Comparison of ENCODE assay signal across 8 cellular contexts in the genomic region with DNA sequence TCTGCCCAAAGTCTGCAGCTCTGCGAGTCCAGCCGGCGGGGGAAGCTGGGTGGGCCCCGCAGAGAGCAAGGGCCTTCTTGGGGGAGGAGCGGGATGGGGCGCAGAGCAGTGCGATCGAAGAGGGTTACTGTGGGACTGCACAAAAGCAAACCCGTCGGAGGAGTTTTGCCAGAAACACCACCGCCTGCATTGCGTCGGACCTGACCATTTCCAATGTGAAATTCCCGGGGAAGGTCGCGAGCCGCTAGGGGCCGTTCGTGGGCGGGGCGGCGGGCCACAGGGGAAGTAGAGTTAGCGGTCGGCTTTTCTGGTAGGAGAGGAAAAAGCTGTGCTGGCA. TPM values are rescaled to one million over a fixed set of nuclear protein-coding genes. Genes with fewer than 3 reads are reported as not detected.
DNase-seq lines count a peak whose midpoint lies in the region; ATAC-seq and TF ChIP-seq lines count a peak whose summit lies in the region.
"Had no signal": no experiment of that assay in that cellular context is flagged by ENCODE, and none has a peak within 500 bp of the region (broad histone marks: within the 10 kb centered on the region; RNA-seq: fewer than 3 reads in every experiment).

No MANE protein-coding gene starts in this region.

- in situ Hi-C loops in GM13977 (cut with MboI; ENCODE audit: low pct_unique_long_range_greater_than_20kb, low sequenced_read_pairs, unreplicated experiment), result no loop called here

- intact Hi-C loops in right cardiac atrium (cut with DNase I), result no loop called here

- peaks cover 2% of the 10 kb centered on the region for H3K27me3 ChIP-seq in right cardiac atrium (ENCODE audit: control insufficient read depth, insufficient read depth)
- H3K27me3 ChIP-seq in skeletal muscle tissue (ENCODE audit: control insufficient read depth in 3 of 3, insufficient read depth in 3 of 3, low read length in 3 of 3), result peaks cover 61 to 64% (median 64%) of the 10 kb centered on the region in 3 donors

- WGBS in right cardiac atrium, result under 1% methylated on average over 24 of the region's 24 CpGs

- H3K36me3 ChIP-seq in skeletal muscle tissue (ENCODE audit: control insufficient read depth in 3 of 3, insufficient read depth in 3 of 3, low read length in 3 of 3), result no peaks in the 10 kb centered on the region

- H3K9me3 ChIP-seq in right cardiac atrium (ENCODE audit: control insufficient read depth, low read length) (no peaks in the 10 kb centered on the region), skeletal muscle tissue (ENCODE audit: control insufficient read depth in 3 of 3, low read length in 3 of 3) (peaks cover 0 to 3% (median 2%) of the 10 kb centered on the region in 3 donors)

- no peak for TF ChIP-seq CTCF in GM13977 (IDR thresholded peaks at IDR 0.05; ENCODE audit: extremely low read depth, insufficient read depth, missing control alignments)

- H3K4me1 ChIP-seq in right cardiac atrium (ENCODE audit: control insufficient read depth, insufficient read depth, low read length), result peaks cover 2% of the 10 kb centered on the region
- peaks cover 18 to 22% (median 19%) of the 10 kb centered on the region in 3 donors for H3K4me1 ChIP-seq in skeletal muscle tissue (ENCODE audit: control insufficient read depth in 3 of 3, insufficient read depth in 3 of 3, low read length in 3 of 3)

- H3K27ac ChIP-seq in right cardiac atrium (ENCODE audit: low read length) (no peak overlapping the region), skeletal muscle tissue (ENCODE audit: low read depth, low read length) (no peak overlapping the region)

- H3K4me3 ChIP-seq in right cardiac atrium (ENCODE audit: low read length) (peak overlapping the region; percentile 57), skeletal muscle tissue (ENCODE audit: low read length in 3 of 3) (peak overlapping the region; percentile 23 to 70 (median 60))

- DNase-seq in GM13977 (ENCODE audit: low spot score) (peak; percentile 34), right cardiac atrium (peak in 2 of 3 donors; percentile 15 to 41), cerebellar cortex (ENCODE audit: low spot score) (no peak)
- DNase-seq: activated gamma-delta T cell had no signal

- ATAC-seq in SK-N-SH treated with all-trans-retinoic acid at 6 μM for 48 hours (peak; percentile 18; the same call in 2 of the 3 replicates), right cardiac atrium (peak; percentile 10 to 15), GM18520 (IDR thresholded peaks at IDR 0.05; ENCODE audit: unreplicated experiment) (no peak), HG03442 (IDR thresholded peaks at IDR 0.05; ENCODE audit: unreplicated experiment) (no peak)

- no peak overlapping the region for H3K9ac ChIP-seq in skeletal muscle tissue (ENCODE audit: low read depth in 1 of 3, low read length in 3 of 3)

TF ChIP-seq in SK-N-SH treated with all-trans-retinoic acid at 6 μM for 48 hours, 23 proteins besides CTCF, POLR2A, EP300 and RAD21:
- no peak for TF ChIP-seq SNAI2 (CRISPR knock-in tag; IDR thresholded peaks at IDR 0.05)
- TF ChIP-seq CSDC2 (CRISPR knock-in tag; IDR thresholded peaks at IDR 0.05), result no peak
- TF ChIP-seq TOX (CRISPR knock-in tag; IDR thresholded peaks at IDR 0.05; ENCODE audit: borderline replicate concordance), result no peak
- TF ChIP-seq, protein P1, sequence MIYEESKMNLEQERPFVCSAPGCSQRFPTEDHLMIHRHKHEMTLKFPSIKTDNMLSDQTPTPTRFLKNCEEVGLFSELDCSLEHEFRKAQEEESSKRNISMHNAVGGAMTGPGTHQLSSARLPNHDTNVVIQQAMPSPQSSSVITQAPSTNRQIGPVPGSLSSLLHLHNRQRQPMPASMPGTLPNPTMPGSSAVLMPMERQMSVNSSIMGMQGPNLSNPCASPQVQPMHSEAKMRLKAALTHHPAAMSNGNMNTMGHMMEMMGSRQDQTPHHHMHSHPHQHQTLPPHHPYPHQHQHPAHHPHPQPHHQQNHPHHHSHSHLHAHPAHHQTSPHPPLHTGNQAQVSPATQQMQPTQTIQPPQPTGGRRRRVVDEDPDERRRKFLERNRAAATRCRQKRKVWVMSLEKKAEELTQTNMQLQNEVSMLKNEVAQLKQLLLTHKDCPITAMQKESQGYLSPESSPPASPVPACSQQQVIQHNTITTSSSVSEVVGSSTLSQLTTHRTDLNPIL (CRISPR knock-in tag; IDR thresholded peaks at IDR 0.05; ENCODE audit: low read depth), result no peak
- TF ChIP-seq, protein P2, sequence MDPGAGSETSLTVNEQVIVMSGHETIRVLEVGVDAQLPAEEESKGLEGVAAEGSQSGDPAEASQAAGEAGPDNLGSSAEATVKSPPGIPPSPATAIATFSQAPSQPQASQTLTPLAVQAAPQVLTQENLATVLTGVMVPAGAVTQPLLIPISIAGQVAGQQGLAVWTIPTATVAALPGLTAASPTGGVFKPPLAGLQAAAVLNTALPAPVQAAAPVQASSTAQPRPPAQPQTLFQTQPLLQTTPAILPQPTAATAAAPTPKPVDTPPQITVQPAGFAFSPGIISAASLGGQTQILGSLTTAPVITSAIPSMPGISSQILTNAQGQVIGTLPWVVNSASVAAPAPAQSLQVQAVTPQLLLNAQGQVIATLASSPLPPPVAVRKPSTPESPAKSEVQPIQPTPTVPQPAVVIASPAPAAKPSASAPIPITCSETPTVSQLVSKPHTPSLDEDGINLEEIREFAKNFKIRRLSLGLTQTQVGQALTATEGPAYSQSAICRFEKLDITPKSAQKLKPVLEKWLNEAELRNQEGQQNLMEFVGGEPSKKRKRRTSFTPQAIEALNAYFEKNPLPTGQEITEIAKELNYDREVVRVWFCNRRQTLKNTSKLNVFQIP (CRISPR knock-in tag; IDR thresholded peaks at IDR 0.05; ENCODE audit: borderline replicate concordance, low read depth), result no peak
- no peak for TF ChIP-seq ZNF8 (CRISPR knock-in tag; IDR thresholded peaks at IDR 0.05)
- TF ChIP-seq, protein P3, sequence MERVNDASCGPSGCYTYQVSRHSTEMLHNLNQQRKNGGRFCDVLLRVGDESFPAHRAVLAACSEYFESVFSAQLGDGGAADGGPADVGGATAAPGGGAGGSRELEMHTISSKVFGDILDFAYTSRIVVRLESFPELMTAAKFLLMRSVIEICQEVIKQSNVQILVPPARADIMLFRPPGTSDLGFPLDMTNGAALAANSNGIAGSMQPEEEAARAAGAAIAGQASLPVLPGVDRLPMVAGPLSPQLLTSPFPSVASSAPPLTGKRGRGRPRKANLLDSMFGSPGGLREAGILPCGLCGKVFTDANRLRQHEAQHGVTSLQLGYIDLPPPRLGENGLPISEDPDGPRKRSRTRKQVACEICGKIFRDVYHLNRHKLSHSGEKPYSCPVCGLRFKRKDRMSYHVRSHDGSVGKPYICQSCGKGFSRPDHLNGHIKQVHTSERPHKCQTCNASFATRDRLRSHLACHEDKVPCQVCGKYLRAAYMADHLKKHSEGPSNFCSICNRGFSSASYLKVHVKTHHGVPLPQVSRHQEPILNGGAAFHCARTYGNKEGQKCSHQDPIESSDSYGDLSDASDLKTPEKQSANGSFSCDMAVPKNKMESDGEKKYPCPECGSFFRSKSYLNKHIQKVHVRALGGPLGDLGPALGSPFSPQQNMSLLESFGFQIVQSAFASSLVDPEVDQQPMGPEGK (CRISPR knock-in tag; IDR thresholded peaks at IDR 0.05; ENCODE audit: borderline replicate concordance), result no peak

RNA-seq across cellular contexts. Expression of a gene that starts 0.3 kb away (rescaled TPM):
- total RNA-seq in right cardiac atrium (under 1 TPM in 2 of 4 donors, not detected in 2; 0.03 to 0.06 TPM), skeletal muscle tissue (1.6 TPM)
- not detected for polyA plus RNA-seq in right cardiac atrium

Comparison
In these comparisons a context has a peak if more than half of its experiments do, and no peak if none do; other contexts are left out.
1. ATAC-seq: peak in SK-N-SH treated with all-trans-retinoic acid at 6 μM for 48 hours (single experiment) and right cardiac atrium (2 of 2); none in GM18520 (single experiment) and HG03442 (single experiment).